ENCODE assay signal across 29 cellular contexts in the genomic region with DNA sequence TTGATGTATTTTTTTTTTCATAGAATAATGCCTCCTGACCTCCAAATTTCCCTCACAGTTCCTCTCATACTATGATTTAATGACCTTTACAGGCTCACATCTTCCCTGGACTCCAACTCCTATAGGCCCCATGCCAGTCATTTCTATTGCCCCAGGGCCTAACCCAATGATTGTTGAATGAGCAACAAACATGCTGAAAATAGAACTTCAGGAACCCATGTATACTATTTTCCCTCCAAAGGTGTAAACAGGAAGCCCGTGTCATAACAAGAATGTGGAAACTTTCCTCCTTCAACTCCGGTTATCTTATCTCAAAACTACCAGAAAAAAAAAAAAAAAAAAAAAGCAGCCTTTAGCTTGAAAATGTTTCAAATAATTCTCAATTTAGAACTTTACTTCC. TPM values are rescaled to one million over a fixed set of nuclear protein-coding genes. Genes with fewer than 3 reads are reported as not detected.
A peak's percentile ranks its signal among the peaks of the same experiment; 100 is the strongest.
DNase-seq lines count a peak whose midpoint lies in the region; ATAC-seq, FAIRE-seq and TF ChIP-seq lines count a peak whose summit lies in the region.
"Had no signal": no experiment of that assay in that cellular context is flagged by ENCODE, and none has a peak within 500 bp of the region (broad histone marks: within the 10 kb centered on the region; RNA-seq: fewer than 3 reads in every experiment).

No MANE protein-coding gene starts in this region.

- no TSS peak for BruUV-seq in HepG2 (replicated peaks; lab: Mats Ljungman, UMichigan)
- BruUV-seq in K562 (replicated peaks; lab: Mats Ljungman, UMichigan): no TSS peak

- H3K36me3 Mint-ChIP-seq in activated naive CD4-positive, alpha-beta T cell treated with anti-CD3 and anti-CD28 coated beads for 36 hours (ENCODE audit: low read depth): no peaks in the 10 kb centered on the region
- H3K36me3 Mint-ChIP-seq: activated naive CD4-positive, alpha-beta T cell treated with anti-CD3 and anti-CD28 coated beads, Interleukin-2, amount 10 ng/mL, durations not matched to agents 7 days and 5 days; CD4-positive, alpha-beta memory T cell had no signal

- TF ChIP-seq RAD21 in HepG2 (CRISPR knock-in tag; IDR thresholded peaks at IDR 0.05) (no peak), K562 (CRISPR knock-in tag; conservative IDR thresholded peaks at IDR 0.05 in 1 of 2, IDR thresholded peaks at IDR 0.05 in 1 of 2) (no peak)

- H3K9me3 ChIP-seq in right lobe of liver (no peaks in the 10 kb centered on the region), HepG2 (ENCODE audit: low read length) (no peaks in the 10 kb centered on the region), K562 (replicated peaks; ENCODE audit: control insufficient read depth, insufficient read depth, low read depth, low read length) (no peaks in the 10 kb centered on the region), mesodermal cell (ENCODE audit: control insufficient read depth, low read length) (no peaks in the 10 kb centered on the region)
- H3K9me3 ChIP-seq: adrenal gland, HAP-1, pancreas, SJSA1, thoracic aorta had no signal

- ATAC-seq in right lobe of liver: peak; percentile 42 to 77 (median 52)
- no peak for ATAC-seq in HepG2
- no peak for ATAC-seq in K562
- ATAC-seq: activated CD4-positive, CD25-positive, alpha-beta regulatory T cell treated with anti-CD3 and anti-CD28 coated beads, Interleukin-2, amount 50 U/mL, for 24 hours; pancreas had no signal

- POLR2A ChIA-PET in HepG2 (lab: Yijun Ruan, JAX) (no interaction called here), K562 (lab: Yijun Ruan, JAX) (no interaction called here)

- intact Hi-C loops in right lobe of liver (cut with DNase I) (no loop called here), HepG2 (cut with micrococcal nuclease; ENCODE audit: unreplicated experiment) (no loop called here), K562 (cut with micrococcal nuclease) (no loop called here)
- intact Hi-C loops in activated naive CD4-positive, alpha-beta T cell treated with anti-CD3 and anti-CD28 coated beads for 36 hours (cut with micrococcal nuclease): no loop called here

- H3K27me3 ChIP-seq in right lobe of liver: no peaks in the 10 kb centered on the region
- no peaks in the 10 kb centered on the region for H3K27me3 ChIP-seq in HepG2 (ENCODE audit: control insufficient read depth in 1 of 2, insufficient read depth in 2 of 2, low read length in 2 of 2)
- H3K27me3 ChIP-seq in K562 (ENCODE audit: control insufficient read depth in 2 of 2, insufficient read depth in 2 of 2, low read length in 2 of 2): no peaks in the 10 kb centered on the region
- H3K27me3 ChIP-seq: adrenal gland, brain microvascular endothelial cell, pancreas, SJSA1 had no signal

- H3K27ac ChIP-seq in right lobe of liver: no peak overlapping the region
- no peak overlapping the region for H3K27ac ChIP-seq in HepG2 (ENCODE audit: extremely low read length, insufficient read depth, low read length)
- 0 out of 3 replicates have a peak overlapping the region, but pooled peaks have one; percentile 30 for H3K27ac ChIP-seq in K562 (ENCODE audit: extremely low read depth, low read depth, low read length)
- H3K27ac ChIP-seq in mesodermal cell (ENCODE audit: low read depth, low read length, severe bottlenecking): peak overlapping the region; percentile 37
- peak overlapping the region; percentile 23 for H3K27ac ChIP-seq in urinary bladder (ENCODE audit: low read depth)
- H3K27ac ChIP-seq: adrenal gland, brain microvascular endothelial cell, pancreas, SJSA1, thoracic aorta had no signal

- TF ChIP-seq EP300 in HepG2 (IDR thresholded peaks at IDR 0.05; ENCODE audit: low read depth in 2 of 2, low read length in 2 of 2) (no peak), HepG2 (CRISPR knock-in tag; IDR thresholded peaks at IDR 0.05; ENCODE audit: borderline replicate concordance) (no peak), K562 (IDR thresholded peaks at IDR 0.05; ENCODE audit: low read length) (no peak)

- no peaks in the 10 kb centered on the region for H3K4me1 ChIP-seq in right lobe of liver
- H3K4me1 ChIP-seq in HepG2 (ENCODE audit: insufficient read depth, low read length): no peaks in the 10 kb centered on the region
- peaks cover 0 to 6% of the 10 kb centered on the region in 2 experiments; a peak in 2 of 5 replicates for H3K4me1 ChIP-seq in K562 (replicated peaks in 1 of 2; ENCODE audit: control insufficient read depth in 2 of 2, insufficient read depth in 2 of 2, low read length in 2 of 2)
- peaks cover 13% of the 10 kb centered on the region for H3K4me1 ChIP-seq in mesodermal cell (ENCODE audit: control insufficient read depth, insufficient read depth, low read length, poor library complexity, severe bottlenecking)
- H3K4me1 ChIP-seq in urinary bladder (ENCODE audit: insufficient read depth): no peaks in the 10 kb centered on the region
- H3K4me1 ChIP-seq: adrenal gland, HAP-1, SJSA1 had no signal

- DNase-seq in right lobe of liver (no peak), HepG2 (ENCODE audit: low spot score) (no peak), K562 (ENCODE audit: extremely low read depth in 1 of 4, low spot score in 3 of 4) (no peak), NCI-H510A treated with DMSO at 0.1 percent for 48 hours (lab: John Stamatoyannopoulos, UW) (no peak), HTR-8/SVneo (ENCODE audit: insufficient read length, low spot score) (no peak)
- no peak for DNase-seq in activated naive CD4-positive, alpha-beta T cell treated with anti-CD3 and anti-CD28 coated beads for 36 hours
- DNase-seq: activated CD4-positive, alpha-beta T cell treated with anti-CD3 and anti-CD28 coated beads, Interleukin-2, amount 50 U/mL, for 48 hours; activated naive CD4-positive, alpha-beta T cell treated with anti-CD3 and anti-CD28 coated beads, Interleukin-2, amount 10 ng/mL, durations not matched to agents 7 days and 5 days; activated T-cell treated with anti-CD3 and anti-CD28 coated beads, Interleukin-2, amount 50 U/mL, for 72 hours; adrenal gland; brain microvascular endothelial cell; CD4-positive, alpha-beta memory T cell; hypothalamus; Kasumi-1; NCI-H1048; NCI-H187; pancreas; RPMI8226; small intestine had no signal

- H4K20me1 ChIP-seq in HepG2 (ENCODE audit: insufficient read depth, low read length): no peaks in the 10 kb centered on the region
- H4K20me1 ChIP-seq in K562 (replicated peaks; ENCODE audit: control insufficient read depth, insufficient read depth, low read length): no peaks in the 10 kb centered on the region

- TF ChIP-seq CTCF in right lobe of liver (IDR thresholded peaks at IDR 0.05) (no peak), HepG2 (CRISPR knock-in tag; IDR thresholded peaks at IDR 0.05) (no peak), K562 (IDR thresholded peaks at IDR 0.05 in 2 of 3, conservative IDR thresholded peaks at IDR 0.05 in 1 of 3; ENCODE audit: insufficient read depth in 2 of 3, low read depth in 1 of 3, low read length in 3 of 3) (no peak)

- FAIRE-seq in HepG2 (lab: Jason Lieb, UNC) (no peak), K562 (lab: Jason Lieb, UNC) (no peak), HTR-8/SVneo (lab: Jason Lieb, UNC) (no peak)
- FAIRE-seq: A204.1, GM18507, pancreas, small intestine had no signal

- H3K79me2 ChIP-seq in HepG2 (ENCODE audit: insufficient read depth, low read length): no peaks in the 10 kb centered on the region
- H3K79me2 ChIP-seq in K562 (ENCODE audit: control insufficient read depth, insufficient read depth, low read length): no peaks in the 10 kb centered on the region

- H3K4me1 Mint-ChIP-seq in activated naive CD4-positive, alpha-beta T cell treated with anti-CD3 and anti-CD28 coated beads for 36 hours (ENCODE audit: low read depth): peaks cover 3% of the 10 kb centered on the region

- H3K4me3 Mint-ChIP-seq in activated naive CD4-positive, alpha-beta T cell treated with anti-CD3 and anti-CD28 coated beads for 36 hours: no peak overlapping the region
- H3K4me3 Mint-ChIP-seq: activated naive CD4-positive, alpha-beta T cell treated with anti-CD3 and anti-CD28 coated beads, Interleukin-2, amount 10 ng/mL, durations not matched to agents 7 days and 5 days; activated T-cell treated with anti-CD3 and anti-CD28 coated beads, Interleukin-2, amount 50 U/mL, for 72 hours; stimulated activated naive CD8-positive, alpha-beta T cell treated with anti-CD3 and anti-CD28 coated beads, Interleukin-15, Interleukin-2, amounts not matched to agents 100 ng/mL and 50 ng/mL, for 24 hours had no signal

- no peaks in the 10 kb centered on the region for H3K36me3 ChIP-seq in right lobe of liver
- no peaks in the 10 kb centered on the region for H3K36me3 ChIP-seq in HepG2 (replicated peaks in 1 of 2; ENCODE audit: control insufficient read depth in 1 of 2, insufficient read depth in 2 of 2, low read length in 2 of 2)
- no peaks in the 10 kb centered on the region for H3K36me3 ChIP-seq in K562 (ENCODE audit: control insufficient read depth, insufficient read depth, low read length)
- no peaks in the 10 kb centered on the region for H3K36me3 ChIP-seq in mesodermal cell (ENCODE audit: control insufficient read depth, insufficient read depth, low read length)
- H3K36me3 ChIP-seq in urinary bladder (ENCODE audit: insufficient read depth): no peaks in the 10 kb centered on the region
- H3K36me3 ChIP-seq: adrenal gland, brain microvascular endothelial cell, HAP-1, pancreas, SJSA1, thoracic aorta had no signal

- in situ Hi-C loops in HepG2 (cut with HindIII; ENCODE audit: extremely low pct_ligation_motif_present, low pct_unique_long_range_greater_than_20kb) (no loop called here), K562 (cut with MboI) (no loop called here)

- no peak overlapping the region for H3K9ac ChIP-seq in HepG2 (ENCODE audit: insufficient read depth, low read depth, low read length)
- H3K9ac ChIP-seq in K562 (ENCODE audit: insufficient read depth in 1 of 2, low read depth in 2 of 2, low read length in 2 of 2): no peak overlapping the region

- no peak overlapping the region for H3K4me2 ChIP-seq in HepG2 (ENCODE audit: low read depth, low read length)
- no peak overlapping the region for H3K4me2 ChIP-seq in K562 (ENCODE audit: insufficient read depth, low read length)

- TF ChIP-seq POLR2A in right lobe of liver (IDR thresholded peaks at IDR 0.05) (no peak), HepG2 (IDR thresholded peaks at IDR 0.05; ENCODE audit: insufficient read depth in 1 of 2, low read depth in 2 of 2, low read length in 2 of 2) (no peak), K562 (conservative IDR thresholded peaks at IDR 0.05) (no peak)

- H3K9me1 ChIP-seq in K562 (ENCODE audit: control insufficient read depth, insufficient read depth, low read length): no peaks in the 10 kb centered on the region

- H3K9me3 Mint-ChIP-seq in activated naive CD4-positive, alpha-beta T cell treated with anti-CD3 and anti-CD28 coated beads for 36 hours: no peaks in the 10 kb centered on the region
- H3K9me3 Mint-ChIP-seq: activated naive CD4-positive, alpha-beta T cell treated with anti-CD3 and anti-CD28 coated beads, Interleukin-2, amount 10 ng/mL, durations not matched to agents 7 days and 5 days; activated T-cell treated with anti-CD3 and anti-CD28 coated beads, Interleukin-2, amount 50 U/mL, for 72 hours; CD4-positive, alpha-beta memory T cell; stimulated activated naive CD8-positive, alpha-beta T cell treated with anti-CD3 and anti-CD28 coated beads, Interleukin-15, Interleukin-2, amounts not matched to agents 100 ng/mL and 50 ng/mL, for 24 hours had no signal

- H3K4me3 ChIP-seq in right lobe of liver: no peak overlapping the region
- H3K4me3 ChIP-seq in HepG2 (replicated peaks in 1 of 3; ENCODE audit: insufficient read depth in 1 of 3, low read depth in 2 of 3, low read length in 3 of 3): no peak overlapping the region
- no peak overlapping the region for H3K4me3 ChIP-seq in K562
- H3K4me3 ChIP-seq in mesodermal cell (ENCODE audit: extremely low read depth, insufficient read depth, low read length, poor library complexity, severe bottlenecking): no peak overlapping the region
- H3K4me3 ChIP-seq in urinary bladder (ENCODE audit: low read depth, low read length): no peak overlapping the region
- H3K4me3 ChIP-seq: adrenal gland, HAP-1, pancreas, SJSA1, thoracic aorta had no signal

- CTCF ChIA-PET in HepG2 (lab: Yijun Ruan, JAX; ENCODE audit: low intra/inter-chr PET ratio, low total read pairs): no interaction called here
- CTCF ChIA-PET in K562 (lab: Yijun Ruan, JAX; ENCODE audit: low intra/inter-chr PET ratio): no interaction called here
- CTCF ChIA-PET in activated naive CD4-positive, alpha-beta T cell treated with anti-CD3 and anti-CD28 coated beads for 36 hours (lab: Charles Lee): no interaction called here

- no peak overlapping the region for H2AFZ ChIP-seq in HepG2 (ENCODE audit: low read length)
- peak overlapping the region; percentile 82 for H2AFZ ChIP-seq in K562 (ENCODE audit: low read depth, low read length)

- H3K27ac Mint-ChIP-seq in activated naive CD4-positive, alpha-beta T cell treated with anti-CD3 and anti-CD28 coated beads for 36 hours: no peak overlapping the region
- H3K27ac Mint-ChIP-seq: activated naive CD4-positive, alpha-beta T cell treated with anti-CD3 and anti-CD28 coated beads, Interleukin-2, amount 10 ng/mL, durations not matched to agents 7 days and 5 days; activated T-cell treated with anti-CD3 and anti-CD28 coated beads, Interleukin-2, amount 50 U/mL, for 72 hours; stimulated activated naive CD8-positive, alpha-beta T cell treated with anti-CD3 and anti-CD28 coated beads, Interleukin-15, Interleukin-2, amounts not matched to agents 100 ng/mL and 50 ng/mL, for 24 hours had no signal

- WGBS in right lobe of liver (ENCODE audit: insufficient coverage, low coverage, low lambda C conversion rate, missing lambda C conversion rate): 54% methylated on average over 2 of the region's 2 CpGs
- 27% methylated on average over 2 of the region's 2 CpGs for WGBS in HepG2 (ENCODE audit: low lambda C conversion rate)
- WGBS in K562 (ENCODE audit: insufficient coverage, low coverage, missing lambda C conversion rate): 5% methylated on average over 2 of the region's 2 CpGs
- 74 to 77% methylated on average over 2 of the region's 2 CpGs for WGBS in mesodermal cell (ENCODE audit: insufficient coverage in 2 of 2), 2 experiments
- WGBS in urinary bladder: 46% methylated on average over 2 of the region's 2 CpGs

- no peaks in the 10 kb centered on the region for H3K27me3 Mint-ChIP-seq in activated naive CD4-positive, alpha-beta T cell treated with anti-CD3 and anti-CD28 coated beads for 36 hours (ENCODE audit: low read depth)
- H3K27me3 Mint-ChIP-seq: activated naive CD4-positive, alpha-beta T cell treated with anti-CD3 and anti-CD28 coated beads, Interleukin-2, amount 10 ng/mL, durations not matched to agents 7 days and 5 days; CD4-positive, alpha-beta memory T cell had no signal

RNA-seq across cellular contexts. Expression of a gene that starts 25.9 kb away (rescaled TPM):
- total RNA-seq in right lobe of liver (under 1 TPM in 5 of 6 experiments, not detected in 1; 0.05 to 0.24 (median 0.15) TPM), HepG2 (2016; rRNA removed; fragmentation: Illumina TruSeq; extraction: Trizol) (0.09 and 0.14 TPM in 2 replicates), K562 (2014; rRNA removed) (0.04 and 0.05 TPM in 2 replicates), K562 (2014; rRNA removed; fragmentation: Illumina TruSeq; extraction: Trizol) (0.13 and 0.15 TPM in 2 replicates), K562 (2015; rRNA removed; fragmentation: Illumina TruSeq; extraction: Trizol) (0.08 and 0.14 TPM in 2 replicates), K562 (2021) (0.11 and 0.13 TPM in 2 replicates), urinary bladder (0.63 TPM)
- total RNA-seq in HepG2 (2016; cell fraction: cytosol; rRNA removed; fragmentation: Illumina TruSeq; extraction: Trizol; ENCODE audit: low read depth): not detected in 2 replicates
- total RNA-seq in HepG2 (2016; cell fraction: insoluble cytoplasmic fraction; rRNA removed; fragmentation: Illumina TruSeq; extraction: Trizol): 0.06 and 0.17 TPM in 2 replicates
- 0.07 and 0.09 TPM in 2 replicates for total RNA-seq in HepG2 (2016; cell fraction: membrane; rRNA removed; fragmentation: Illumina TruSeq; extraction: Trizol)
- 0.09 and 0.47 TPM in 2 replicates for total RNA-seq in HepG2 (2016; cell fraction: nucleus; rRNA removed; fragmentation: Illumina TruSeq; extraction: Trizol)
- polyA plus RNA-seq in HepG2 (2011; rRNA removed) (0.01 and 0.03 TPM in 2 replicates), K562 (2011; rRNA removed) (0.03 TPM in 1 of 2 replicates, not detected in the other), K562 (2014; fragmentation: Illumina TruSeq; extraction: Trizol) (0.06 and 0.16 TPM in 2 replicates), K562 (2014; fragmentation: Nextera tagmentation; extraction: Ambion mirVana) (under 1 TPM; 0.07 to 0.08 TPM), K562 (2014; rRNA removed) (0.09 and 0.23 TPM in 2 replicates), urinary bladder (0.24 TPM)
- polyA plus RNA-seq in HepG2 (2011; cell fraction: cytosol; rRNA removed): 0.01 TPM in 2 replicates
- polyA plus RNA-seq in HepG2 (2011; cell fraction: nucleus; rRNA removed): 0.06 and 0.10 TPM in 2 replicates
- 0.04 TPM in 2 replicates for polyA plus RNA-seq in HepG2 (2012)
- polyA plus RNA-seq in HepG2 (2016; cell fraction: cytosol; fragmentation: Illumina TruSeq; extraction: Trizol; ENCODE audit: low read depth): not detected in 2 replicates
- 0.03 and 0.05 TPM in 2 replicates for polyA plus RNA-seq in HepG2 (2016; cell fraction: insoluble cytoplasmic fraction; fragmentation: Illumina TruSeq; extraction: Trizol; ENCODE audit: low read depth)
- not detected in 2 replicates for polyA plus RNA-seq in HepG2 (2016; cell fraction: membrane; fragmentation: Illumina TruSeq; extraction: Trizol; ENCODE audit: low read depth)
- polyA plus RNA-seq in HepG2 (2016; cell fraction: nucleus; fragmentation: Illumina TruSeq; extraction: Trizol; ENCODE audit: insufficient read depth, low read depth): 0.08 and 0.12 TPM in 2 replicates
- polyA minus RNA-seq in HepG2 (2011; rRNA and poly(A)+ RNA removed; ENCODE audit: low replicate concordance): 0.02 and 0.28 TPM in 2 replicates
- polyA minus RNA-seq in HepG2 (2011; cell fraction: cytosol; rRNA and poly(A)+ RNA removed): 0.09 TPM in 1 of 2 replicates, not detected in the other
- 0.26 and 0.37 TPM in 2 replicates for polyA minus RNA-seq in HepG2 (2011; cell fraction: nucleus; rRNA and poly(A)+ RNA removed)
- 0.05 and 0.32 TPM in 2 replicates for total RNA-seq in K562 (2011; cell fraction: chromatin; rRNA removed; ENCODE audit: low replicate concordance)
- total RNA-seq in K562 (2011; cell fraction: nucleolus; rRNA removed): not detected in 2 replicates
- total RNA-seq in K562 (2011; cell fraction: nucleoplasm; rRNA removed): 0.07 TPM in 1 of 2 replicates, not detected in the other
- under 0.01 TPM in 1 of 2 replicates, not detected in the other for polyA plus RNA-seq in K562 (2011; cell fraction: cytosol; rRNA removed)
- 0.01 TPM in 2 replicates for polyA plus RNA-seq in K562 (2011; cell fraction: nucleus; rRNA removed)
- polyA plus RNA-seq in K562 (2012): 0.07 and 0.09 TPM in 2 replicates
- polyA minus RNA-seq in K562 (2011; rRNA and poly(A)+ RNA removed): 0.03 and 0.04 TPM in 2 replicates
- not detected in 2 replicates for polyA minus RNA-seq in K562 (2011; cell fraction: cytosol; rRNA and poly(A)+ RNA removed)
- polyA minus RNA-seq in K562 (2011; cell fraction: nucleus; rRNA and poly(A)+ RNA removed): under 0.01 TPM in 1 of 2 replicates, not detected in the other
- polyA plus RNA-seq in mesodermal cell (2013, experiment 1 of 2): 0.22 TPM
- polyA plus RNA-seq in mesodermal cell (2013, experiment 2 of 2): 0.10 TPM
- not detected for total RNA-seq in activated naive CD4-positive, alpha-beta T cell treated with anti-CD3 and anti-CD28 coated beads for 36 hours
- total RNA-seq: CD4-positive, alpha-beta memory T cell; SJSA1 had no signal
- polyA plus RNA-seq: CD4-positive, alpha-beta memory T cell; neural cell had no signal

Comparison
In these comparisons a context has a peak if more than half of its experiments do, and no peak if none do; other contexts are left out.
1. ATAC-seq: peak in right lobe of liver (4 of 4); none in HepG2 (single experiment) and K562 (single experiment).
2. H3K27ac ChIP-seq: peak in K562 (single experiment), mesodermal cell (single experiment) and urinary bladder (single experiment); none in right lobe of liver (0 of 3) and HepG2 (single experiment).